Comparison of ENCODE assay signal across 33 cellular contexts in the genomic region with DNA sequence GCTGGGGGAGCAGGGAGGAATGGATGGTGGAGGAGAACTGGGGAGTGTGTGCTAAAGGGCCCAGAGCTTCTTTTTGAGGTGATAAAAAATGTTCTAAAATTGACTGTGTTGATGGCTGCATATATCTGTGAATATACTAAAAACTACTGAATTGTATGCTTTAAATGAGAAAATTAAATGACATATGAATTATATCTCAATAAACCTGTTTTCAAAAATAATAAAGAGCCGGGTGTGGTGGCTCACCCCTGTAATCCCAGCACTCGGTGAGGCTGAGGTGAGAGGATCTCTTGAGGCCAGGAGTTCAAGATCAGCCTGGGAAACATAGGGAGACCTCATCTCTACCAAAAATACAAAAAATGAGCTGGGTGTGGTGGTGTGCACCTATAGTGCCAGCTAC. TPM values are rescaled to one million over a fixed set of nuclear protein-coding genes. Genes with fewer than 3 reads are reported as not detected.
"Had no signal": no experiment of that assay in that cellular context is flagged by ENCODE, and none has a peak within 500 bp of the region (broad histone marks: within the 10 kb centered on the region; RNA-seq: fewer than 3 reads in every experiment).

No MANE protein-coding gene starts in this region.

- H3K4me1 ChIP-seq: ascending aorta had no signal

- ATAC-seq: activated CD4-positive, alpha-beta T cell treated with anti-CD3 and anti-CD28 coated beads for 36 hours; activated CD4-positive, CD25-positive, alpha-beta regulatory T cell treated with anti-CD3 and anti-CD28 coated beads, Interleukin-2, amount 50 U/mL, for 24 hours; activated CD8-positive, alpha-beta memory T cell treated with anti-CD3 and anti-CD28 coated beads, Interleukin-2, amount 10 ng/mL, durations not matched to agents 7 days and 5 days; activated CD8-positive, alpha-beta T cell treated with anti-CD3 and anti-CD28 coated beads, Interleukin-2, amount 10 ng/mL, durations not matched to agents 7 days and 5 days; activated naive CD8-positive, alpha-beta T cell treated with anti-CD3 and anti-CD28 coated beads, Interleukin-2, amount 50 U/mL, for 24 hours; WTC11 had no signal

- H3K27me3 ChIP-seq: ascending aorta, cardiac muscle cell had no signal

- H3K27ac ChIP-seq: ascending aorta, cardiac muscle cell, WERI-Rb-1 had no signal

- H3K9me3 ChIP-seq: ascending aorta had no signal

- DNase-seq: activated CD4-positive, alpha-beta memory T cell treated with anti-CD3 and anti-CD28 coated beads, Interleukin-2, amount 10 ng/mL, durations not matched to agents 7 days and 5 days; activated CD4-positive, alpha-beta T cell treated with anti-CD3 and anti-CD28 coated beads for 1 hour; activated CD4-positive, alpha-beta T cell treated with anti-CD3 and anti-CD28 coated beads for 36 hours; activated CD4-positive, alpha-beta T cell treated with anti-CD3 and anti-CD28 coated beads for 48 hours; activated CD4-positive, alpha-beta T cell treated with anti-CD3 and anti-CD28 coated beads, Interleukin-2, amount 10 ng/mL, durations not matched to agents 7 days and 5 days; activated CD4-positive, alpha-beta T cell treated with anti-CD3 and anti-CD28 coated beads, Interleukin-2, amount 50 U/mL, for 48 hours; activated CD4-positive, CD25-positive, alpha-beta regulatory T cell; activated CD8-positive, alpha-beta memory T cell treated with anti-CD3 and anti-CD28 coated beads for 24 hours; activated CD8-positive, alpha-beta memory T cell treated with anti-CD3 and anti-CD28 coated beads, Interleukin-2, amount 10 ng/mL, durations not matched to agents 7 days and 5 days; activated CD8-positive, alpha-beta memory T cell treated with anti-CD3 and anti-CD28 coated beads, Interleukin-2, amount 50 U/mL, for 48 hours; activated CD8-positive, alpha-beta T cell treated with anti-CD3 and anti-CD28 coated beads, Interleukin-2, amount 10 ng/mL, durations not matched to agents 7 days and 5 days; activated effector memory CD4-positive, alpha-beta T cell treated with Interleukin-2 at 50 U/mL for 16 hours; activated gamma-delta T cell; activated naive CD4-positive, alpha-beta T cell treated with anti-CD3 and anti-CD28 coated beads, Interleukin-2, amount 10 ng/mL, durations not matched to agents 7 days and 5 days; activated naive CD4-positive, alpha-beta T cell treated with Interleukin-2 at 50 U/mL for 16 hours; activated naive CD8-positive, alpha-beta T cell treated with anti-CD3 and anti-CD28 coated beads, Interleukin-2, amount 10 ng/mL, durations not matched to agents 7 days and 5 days; activated naive CD8-positive, alpha-beta T cell treated with anti-CD3 and anti-CD28 coated beads, Interleukin-2, amount 50 U/mL, for 24 hours; activated T-cell treated with anti-CD3 and anti-CD28 coated beads, Interleukin-2, amount 50 U/mL, for 24 hours; activated T-cell treated with anti-CD3 and anti-CD28 coated beads, Interleukin-2, amount 50 U/mL, for 48 hours; amygdala; anterior cingulate cortex; caudate nucleus; SW 1271; T-helper 1 cell; T-helper 2 cell; T-helper 9 cell; WERI-Rb-1 had no signal

- H3K4me3 ChIP-seq: ascending aorta, cardiac muscle cell had no signal

- H3K36me3 ChIP-seq: ascending aorta, cardiac muscle cell, WERI-Rb-1 had no signal

RNA-seq across cellular contexts. Expression of gene SRL, which starts 16.8 kb away (rescaled TPM):
- total RNA-seq: activated CD4-positive, alpha-beta memory T cell treated with anti-CD3 and anti-CD28 coated beads, Interleukin-2, amount 10 ng/mL, durations not matched to agents 7 days and 5 days; activated CD4-positive, alpha-beta T cell treated with anti-CD3 and anti-CD28 coated beads for 36 hours; activated CD4-positive, alpha-beta T cell treated with anti-CD3 and anti-CD28 coated beads, Interleukin-2, amount 10 ng/mL, durations not matched to agents 7 days and 5 days; activated CD8-positive, alpha-beta memory T cell treated with anti-CD3 and anti-CD28 coated beads, Interleukin-2, amount 10 ng/mL, durations not matched to agents 7 days and 5 days; activated CD8-positive, alpha-beta T cell treated with anti-CD3 and anti-CD28 coated beads, Interleukin-2, amount 10 ng/mL, durations not matched to agents 7 days and 5 days; activated naive CD8-positive, alpha-beta T cell treated with anti-CD3 and anti-CD28 coated beads, Interleukin-2, amount 10 ng/mL, durations not matched to agents 7 days and 5 days; activated T-helper 2 cell treated with anti-CD3 and anti-CD28 coated beads, Interferon-gamma antibody, Interleukin-2, Interleukin-4, amounts not matched to agents 10 μg/mL and 5 μg/mL and 100 μg/mL, durations not matched to agents 14 hours and 24 hours and 36 hours; bronchial epithelial cell had no signal
